Comparison of ENCODE assay signal across 9 cellular contexts in genomic region chr3:107421170-107421792, GRCh38. TPM values are rescaled to one million over a fixed set of nuclear protein-coding genes. Genes with fewer than 3 reads are reported as not detected.
A peak's percentile ranks its signal among the peaks of the same experiment; 100 is the strongest.
DNase-seq lines count a peak whose midpoint lies in the region; ATAC-seq and TF ChIP-seq lines count a peak whose summit lies in the region.
"Had no signal": no experiment of that assay in that cellular context is flagged by ENCODE, and none has a peak within 500 bp of the region (broad histone marks: within the 10 kb centered on the region; RNA-seq: fewer than 3 reads in every experiment).

No MANE protein-coding gene starts in this region.

- H3K9me3 Mint-ChIP-seq in activated naive CD4-positive, alpha-beta T cell treated with anti-CD3 and anti-CD28 coated beads, Interleukin-2, amount 50 U/mL, for 24 hours = no peaks in the 10 kb centered on the region
- H3K9me3 Mint-ChIP-seq in effector memory CD8-positive, alpha-beta T cell = no peaks in the 10 kb centered on the region

- H2BK15ac ChIP-seq in mesendoderm (replicated peaks; ENCODE audit: low read depth) = no peak overlapping the region

- H3K36me3 Mint-ChIP-seq in activated naive CD4-positive, alpha-beta T cell treated with anti-CD3 and anti-CD28 coated beads, Interleukin-2, amount 50 U/mL, for 24 hours = no peaks in the 10 kb centered on the region
- no peaks in the 10 kb centered on the region for H3K36me3 Mint-ChIP-seq in effector memory CD8-positive, alpha-beta T cell (ENCODE audit: insufficient read depth)

- H3K4me3 ChIP-seq in RWPE2 (ENCODE audit: severe bottlenecking) (no peak overlapping the region), mesendoderm (ENCODE audit: low read length) (no peak overlapping the region)
- H3K4me3 ChIP-seq: skin epidermis had no signal

- no CpG with 5 or more reads among the region's 4 CpGs for WGBS in mesendoderm (ENCODE audit: extremely low coverage, insufficient coverage, low lambda C conversion rate)

- H3K4me3 Mint-ChIP-seq in activated naive CD4-positive, alpha-beta T cell treated with anti-CD3 and anti-CD28 coated beads, Interleukin-2, amount 50 U/mL, for 24 hours = peak overlapping the region; percentile 81
- H3K4me3 Mint-ChIP-seq in effector memory CD8-positive, alpha-beta T cell = peak overlapping the region in 1 of 2 donors; percentile 43

- no peak overlapping the region for H3K4ac ChIP-seq in mesendoderm (ENCODE audit: low read depth, low read length)

- H3K18ac ChIP-seq in mesendoderm (ENCODE audit: low read length) = no peak overlapping the region

- H4K8ac ChIP-seq in mesendoderm (ENCODE audit: low read depth, low read length) = no peak overlapping the region

- no peak overlapping the region for H2BK5ac ChIP-seq in mesendoderm (ENCODE audit: low read length)

- H3K56ac ChIP-seq in mesendoderm (ENCODE audit: low read length) = peak overlapping the region; percentile 63

- no peaks in the 10 kb centered on the region for H3K9me3 ChIP-seq in RWPE2 (ENCODE audit: severe bottlenecking)

- no peak overlapping the region for H3K4me2 ChIP-seq in mesendoderm (ENCODE audit: low read length)

- H3K27ac ChIP-seq in RWPE2 (ENCODE audit: poor library complexity, severe bottlenecking) (no peak overlapping the region), mesendoderm (ENCODE audit: low read depth, low read length) (no peak overlapping the region)
- H3K27ac ChIP-seq: skin epidermis had no signal

- H2AK5ac ChIP-seq in mesendoderm (ENCODE audit: low read length) = no peak overlapping the region

- DNase-seq in activated naive CD4-positive, alpha-beta T cell treated with Interleukin-2 at 50 U/mL for 16 hours = no peak
- peak; percentile 55 for DNase-seq in KG1 (lab: John Stamatoyannopoulos, UW)
- no peak for DNase-seq in RWPE2 (ENCODE audit: low spot score)
- peak in 1 of 3 experiments; percentile 18 for DNase-seq in effector memory CD8-positive, alpha-beta T cell
- peak; percentile 81 for DNase-seq in mesendoderm

- no peak overlapping the region for H3K23ac ChIP-seq in mesendoderm (ENCODE audit: low read length)

- H3K27ac Mint-ChIP-seq in activated naive CD4-positive, alpha-beta T cell treated with anti-CD3 and anti-CD28 coated beads, Interleukin-2, amount 50 U/mL, for 24 hours = peak overlapping the region; percentile 53
- H3K27ac Mint-ChIP-seq in effector memory CD8-positive, alpha-beta T cell = no peak overlapping the region

- no peak overlapping the region for H2BK120ac ChIP-seq in mesendoderm (ENCODE audit: low read depth, low read length)

- no peaks in the 10 kb centered on the region for H3K36me3 ChIP-seq in RWPE2 (ENCODE audit: low read depth)
- no peaks in the 10 kb centered on the region for H3K36me3 ChIP-seq in mesendoderm (ENCODE audit: control insufficient read depth, insufficient read depth, low read length)

- peaks cover 4% of the 10 kb centered on the region for H3K4me1 Mint-ChIP-seq in activated naive CD4-positive, alpha-beta T cell treated with anti-CD3 and anti-CD28 coated beads, Interleukin-2, amount 50 U/mL, for 24 hours
- peaks cover 3% of the 10 kb centered on the region in 2 donors for H3K4me1 Mint-ChIP-seq in effector memory CD8-positive, alpha-beta T cell (ENCODE audit: low read depth in 2 of 2)

- peak; percentile 86 for TF ChIP-seq CTCF in RWPE2 (IDR thresholded peaks at IDR 0.05; ENCODE audit: poor library complexity, severe bottlenecking)

- ATAC-seq in GM21825 (IDR thresholded peaks at IDR 0.05; ENCODE audit: unreplicated experiment) (peak; percentile 78), RWPE2 (ENCODE audit: low read depth) (peak; percentile 82), GM21367 (IDR thresholded peaks at IDR 0.05; ENCODE audit: unreplicated experiment) (no peak)
- ATAC-seq in effector memory CD8-positive, alpha-beta T cell (replicated peaks) = peak; percentile 81

- H3K27me3 Mint-ChIP-seq in activated naive CD4-positive, alpha-beta T cell treated with anti-CD3 and anti-CD28 coated beads, Interleukin-2, amount 50 U/mL, for 24 hours = peaks cover 4% of the 10 kb centered on the region
- peaks cover 23 to 33% of the 10 kb centered on the region in 2 donors for H3K27me3 Mint-ChIP-seq in effector memory CD8-positive, alpha-beta T cell

- no peaks in the 10 kb centered on the region for H3K79me1 ChIP-seq in mesendoderm (ENCODE audit: low read length)

- H3K27me3 ChIP-seq in RWPE2 (ENCODE audit: insufficient read depth, poor library complexity, severe bottlenecking) (no peaks in the 10 kb centered on the region), mesendoderm (ENCODE audit: insufficient read depth, low read length, poor library complexity) (no peaks in the 10 kb centered on the region)

- no peak overlapping the region for H3K9ac ChIP-seq in mesendoderm (ENCODE audit: low read length)

- H3K79me2 ChIP-seq in mesendoderm (ENCODE audit: control insufficient read depth, insufficient read depth, low read length) = no peaks in the 10 kb centered on the region

- H3K4me1 ChIP-seq in RWPE2 (ENCODE audit: insufficient read depth, poor library complexity, severe bottlenecking) (peaks cover 6% of the 10 kb centered on the region), mesendoderm (ENCODE audit: control insufficient read depth, low read depth, low read length) (no peaks in the 10 kb centered on the region)

- no peak overlapping the region for H4K5ac ChIP-seq in mesendoderm (ENCODE audit: low read length)

RNA-seq across cellular contexts. Expression of gene CCDC54, which starts 44.0 kb away (rescaled TPM):
- not detected for polyA plus RNA-seq in mesendoderm (2013, experiment 1 of 2)
- not detected for polyA plus RNA-seq in mesendoderm (2013, experiment 2 of 2)

Comparison
In these comparisons a context has a peak if more than half of its experiments do, and no peak if none do; other contexts are left out.
1. DNase-seq: peak in KG1 (single experiment) and mesendoderm (single experiment); none in activated naive CD4-positive, alpha-beta T cell treated with Interleukin-2 at 50 U/mL for 16 hours (single experiment) and RWPE2 (single experiment).